ENCODE assay signal across 26 cellular contexts in genomic region chr14:104561661-104562495, GRCh38. TPM values are rescaled to one million over a fixed set of nuclear protein-coding genes. Genes with fewer than 3 reads are reported as not detected.
"Had no signal": no experiment of that assay in that cellular context is flagged by ENCODE, and none has a peak within 500 bp of the region (broad histone marks: within the 10 kb centered on the region; RNA-seq: fewer than 3 reads in every experiment).

No MANE protein-coding gene starts in this region.

- H3K4me3 Mint-ChIP-seq: activated CD8-positive, alpha-beta T cell treated with anti-CD3 and anti-CD28 coated beads, Interleukin-2, amount 10 ng/mL, durations not matched to agents 7 days and 5 days; activated naive CD4-positive, alpha-beta T cell treated with anti-CD3 and anti-CD28 coated beads, Interleukin-2, amount 50 U/mL, for 24 hours; central memory CD8-positive, alpha-beta T cell; neural crest cell; T-cell; T-helper 2 cell treated with Interferon-gamma antibody and Interleukin-4, amounts not matched to agents 5 μg/mL and 100 μg/mL, for 36 hours had no signal

- H3K27ac Mint-ChIP-seq: activated CD8-positive, alpha-beta T cell treated with anti-CD3 and anti-CD28 coated beads, Interleukin-2, amount 10 ng/mL, durations not matched to agents 7 days and 5 days; activated naive CD4-positive, alpha-beta T cell treated with anti-CD3 and anti-CD28 coated beads, Interleukin-2, amount 50 U/mL, for 24 hours; T-cell; T-helper 2 cell treated with Interferon-gamma antibody and Interleukin-4, amounts not matched to agents 5 μg/mL and 100 μg/mL, for 36 hours had no signal

- ATAC-seq: activated CD8-positive, alpha-beta T cell treated with anti-CD3 and anti-CD28 coated beads, Interleukin-2, amount 10 ng/mL, durations not matched to agents 7 days and 5 days; lower lobe of right lung; mucosa of descending colon; stimulated activated naive CD8-positive, alpha-beta T cell treated with anti-CD3 and anti-CD28 coated beads, Interleukin-15, Interleukin-2, amounts not matched to agents 100 U/mL and 50 U/mL, for 24 hours; T-cell; upper lobe of right lung had no signal

- H3K27ac ChIP-seq: adrenal gland, ascending aorta, colonic mucosa, dorsolateral prefrontal cortex, esophagus muscularis mucosa, lower lobe of right lung, ovary, upper lobe of right lung, VCaP had no signal

- H3K36me3 ChIP-seq: adrenal gland, ascending aorta, colonic mucosa, esophagus muscularis mucosa, lower lobe of right lung, ovary, upper lobe of right lung had no signal

- H3K27me3 ChIP-seq: ascending aorta, colonic mucosa, ovary had no signal

- H3K9me3 Mint-ChIP-seq: activated naive CD4-positive, alpha-beta T cell treated with anti-CD3 and anti-CD28 coated beads, Interleukin-2, amount 50 U/mL, for 24 hours; central memory CD8-positive, alpha-beta T cell; neural crest cell; T-cell; T-helper 2 cell treated with Interferon-gamma antibody and Interleukin-4, amounts not matched to agents 5 μg/mL and 100 μg/mL, for 36 hours had no signal

- H3K36me3 Mint-ChIP-seq: activated naive CD4-positive, alpha-beta T cell treated with anti-CD3 and anti-CD28 coated beads, Interleukin-2, amount 50 U/mL, for 24 hours; T-cell had no signal

- H3K4me1 Mint-ChIP-seq: activated naive CD4-positive, alpha-beta T cell treated with anti-CD3 and anti-CD28 coated beads, Interleukin-2, amount 50 U/mL, for 24 hours had no signal

- H3K4me1 ChIP-seq: adrenal gland, ascending aorta, colonic mucosa, upper lobe of right lung had no signal

- H3K4me3 ChIP-seq: adrenal gland, ascending aorta, colonic mucosa, dorsolateral prefrontal cortex, esophagus muscularis mucosa, lower lobe of right lung, mucosa of descending colon, ovary, upper lobe of right lung had no signal

- DNase-seq: activated CD4-positive, alpha-beta T cell treated with anti-CD3 and anti-CD28 coated beads, Interleukin-2, amount 50 U/mL, for 1 hour; activated CD4-positive, CD25-positive, alpha-beta regulatory T cell treated with anti-CD3 and anti-CD28 coated beads, Interleukin-2, amount 50 U/mL, for 72 hours; activated CD8-positive, alpha-beta T cell treated with anti-CD3 and anti-CD28 coated beads, Interleukin-2, amount 10 ng/mL, durations not matched to agents 7 days and 5 days; activated gamma-delta T cell treated with Interleukin-2 at 50 U/mL for 16 hours; adrenal gland; colonic mucosa; dorsolateral prefrontal cortex; glutamatergic neuron; hippocampal formation; lower lobe of right lung; mesendoderm; ovary; stimulated activated CD4-positive, alpha-beta T cell treated with anti-CD3 and anti-CD28 coated beads, Interleukin-4, amount 100 ng/mL, for 1 hour; stimulated activated naive CD8-positive, alpha-beta T cell treated with anti-CD3 and anti-CD28 coated beads, Interleukin-15, Interleukin-2, amounts not matched to agents 100 U/mL and 50 U/mL, for 24 hours; T-cell; upper lobe of right lung had no signal

- H3K9me3 ChIP-seq: adrenal gland, ascending aorta, colonic mucosa, esophagus muscularis mucosa, lower lobe of right lung, mucosa of descending colon, ovary, upper lobe of right lung had no signal

RNA-seq across cellular contexts. Expression of gene C14orf180, which starts 17.7 kb away (rescaled TPM):
- total RNA-seq: activated CD8-positive, alpha-beta T cell treated with anti-CD3 and anti-CD28 coated beads, Interleukin-2, amount 10 ng/mL, durations not matched to agents 7 days and 5 days; frontal cortex; neural crest cell; T-cell had no signal

RNA-seq across cellular contexts. Expression of gene TMEM179, which starts 42.7 kb away (rescaled TPM):
- total RNA-seq: activated CD8-positive, alpha-beta T cell treated with anti-CD3 and anti-CD28 coated beads, Interleukin-2, amount 10 ng/mL, durations not matched to agents 7 days and 5 days; ascending aorta; lower lobe of right lung; subcutaneous adipose tissue; T-cell; upper lobe of right lung had no signal
